Comparison of ENCODE assay signal across 16 cellular contexts in genomic region chr9:126965077-126965476, GRCh38. TPM values are rescaled to one million over a fixed set of nuclear protein-coding genes. Genes with fewer than 3 reads are reported as not detected.
DNase-seq lines count a peak whose midpoint lies in the region; ATAC-seq and TF ChIP-seq lines count a peak whose summit lies in the region.
"Had no signal": no experiment of that assay in that cellular context is flagged by ENCODE, and none has a peak within 500 bp of the region (broad histone marks: within the 10 kb centered on the region; RNA-seq: fewer than 3 reads in every experiment).

No MANE protein-coding gene starts in this region.

- WGBS in transverse colon (ENCODE audit: low coverage in 1 of 2), 2 donors = 76 to 84% methylated on average over 2 to 3 of the region's 3 CpGs

- no peaks in the 10 kb centered on the region for H3K27me3 ChIP-seq in gastrocnemius medialis
- H3K27me3 ChIP-seq in transverse colon = no peaks in the 10 kb centered on the region

- CTCF ChIA-PET in activated naive CD4-positive, alpha-beta T cell treated with anti-CD3 and anti-CD28 coated beads for 36 hours (lab: Charles Lee) = interaction anchor here (0.8 to 3.4 kb wide), 7 partner anchors 21 to 250 kb away, joined by 3 to 25 read pairs (median 3); no protein-coding TSS in a partner anchor
- CTCF ChIA-PET in Calu3 (lab: Charles Lee) = interaction anchor here (1.5 kb wide), 1 partner anchor 234 kb away, joined by 5 read pairs; no protein-coding TSS in a partner anchor

- no peak for TF ChIP-seq CTCF in fibroblast of mammary gland (conservative IDR thresholded peaks at IDR 0.05; ENCODE audit: control insufficient read depth, insufficient read depth, low read depth, low read length)
- TF ChIP-seq CTCF in gastrocnemius medialis (IDR thresholded peaks at IDR 0.05 in 4 of 5, conservative IDR thresholded peaks at IDR 0.05 in 1 of 5) = no peak
- TF ChIP-seq CTCF in transverse colon (IDR thresholded peaks at IDR 0.05) = no peak
- TF ChIP-seq CTCF in Calu3 (IDR thresholded peaks at IDR 0.05; ENCODE audit: unreplicated experiment) = no peak

- H3K27ac Mint-ChIP-seq in activated naive CD4-positive, alpha-beta T cell treated with anti-CD3 and anti-CD28 coated beads for 36 hours = no peak overlapping the region
- no peak overlapping the region for H3K27ac Mint-ChIP-seq in Calu3 (ENCODE audit: unreplicated experiment)
- H3K27ac Mint-ChIP-seq: activated naive CD8-positive, alpha-beta T cell treated with anti-CD3 and anti-CD28 coated beads for 36 hours; activated T-helper 17 cell treated with anti-CD3 and anti-CD28 coated beads, Interleukin-2, amount 50 U/mL, for 72 hours; progenitor cell of endocrine pancreas had no signal

- H3K4me3 ChIP-seq in fibroblast of mammary gland (ENCODE audit: control insufficient read depth, low read depth, low read length) = no peak overlapping the region
- no peak overlapping the region for H3K4me3 ChIP-seq in gastrocnemius medialis
- no peak overlapping the region for H3K4me3 ChIP-seq in transverse colon

- H3K36me3 Mint-ChIP-seq in activated naive CD4-positive, alpha-beta T cell treated with anti-CD3 and anti-CD28 coated beads for 36 hours (ENCODE audit: low read depth) = no peaks in the 10 kb centered on the region
- H3K36me3 Mint-ChIP-seq in Calu3 (ENCODE audit: insufficient read depth, unreplicated experiment) = no peaks in the 10 kb centered on the region

- H3K36me3 ChIP-seq in gastrocnemius medialis (no peaks in the 10 kb centered on the region), transverse colon (no peaks in the 10 kb centered on the region)

- TF ChIP-seq EP300 in transverse colon (IDR thresholded peaks at IDR 0.05; ENCODE audit: low read depth) = no peak

- in situ Hi-C loops in gastrocnemius medialis (cut with MboI; ENCODE audit: low sequenced_read_pairs in 4 of 4) = no loop called here
- in situ Hi-C loops in transverse colon (cut with MboI; ENCODE audit: low pct_ligation_motif_present in 1 of 4, low pct_unique_long_range_greater_than_20kb in 1 of 4, low sequenced_read_pairs in 3 of 4) = loop anchor here in 1 of 4 donors (10.0 kb wide), 1 partner anchor 230 kb away; no protein-coding TSS in a partner anchor

- no peaks in the 10 kb centered on the region for H3K4me1 Mint-ChIP-seq in activated naive CD4-positive, alpha-beta T cell treated with anti-CD3 and anti-CD28 coated beads for 36 hours (ENCODE audit: low read depth)
- no peaks in the 10 kb centered on the region for H3K4me1 Mint-ChIP-seq in Calu3 (ENCODE audit: low read depth, unreplicated experiment)
- H3K4me1 Mint-ChIP-seq: activated naive CD8-positive, alpha-beta T cell treated with anti-CD3 and anti-CD28 coated beads for 36 hours; activated T-helper 17 cell treated with anti-CD3 and anti-CD28 coated beads, Interleukin-2, amount 50 U/mL, for 72 hours had no signal

- no peak for ATAC-seq in gastrocnemius medialis

- no peak for TF ChIP-seq POLR2A in gastrocnemius medialis (IDR thresholded peaks at IDR 0.05)
- no peak for TF ChIP-seq POLR2A in transverse colon (IDR thresholded peaks at IDR 0.05)

- H3K9me3 Mint-ChIP-seq in activated naive CD4-positive, alpha-beta T cell treated with anti-CD3 and anti-CD28 coated beads for 36 hours = no peaks in the 10 kb centered on the region
- H3K9me3 Mint-ChIP-seq in Calu3 (ENCODE audit: low read depth, unreplicated experiment) = no peaks in the 10 kb centered on the region
- H3K9me3 Mint-ChIP-seq: activated naive CD8-positive, alpha-beta T cell treated with anti-CD3 and anti-CD28 coated beads for 36 hours; activated T-helper 17 cell treated with anti-CD3 and anti-CD28 coated beads, Interleukin-2, amount 50 U/mL, for 72 hours; IgD-negative memory B cell had no signal

- H3K4me1 ChIP-seq in gastrocnemius medialis (peaks cover 19 to 41% of the 10 kb centered on the region in 2 donors), transverse colon (no peaks in the 10 kb centered on the region)
- H3K4me1 ChIP-seq: Caco-2 had no signal

- no peak overlapping the region for H3K4me3 Mint-ChIP-seq in activated naive CD4-positive, alpha-beta T cell treated with anti-CD3 and anti-CD28 coated beads for 36 hours
- no peak overlapping the region for H3K4me3 Mint-ChIP-seq in Calu3 (ENCODE audit: low read depth, unreplicated experiment)
- H3K4me3 Mint-ChIP-seq: activated naive CD8-positive, alpha-beta T cell treated with anti-CD3 and anti-CD28 coated beads for 36 hours; activated T-helper 17 cell treated with anti-CD3 and anti-CD28 coated beads, Interleukin-2, amount 50 U/mL, for 72 hours; IgD-negative memory B cell had no signal

- H3K9me3 ChIP-seq in gastrocnemius medialis (no peaks in the 10 kb centered on the region), transverse colon (no peaks in the 10 kb centered on the region)
- H3K9me3 ChIP-seq: Caco-2 had no signal

- DNase-seq in HT-29 (ENCODE audit: low spot score) (peak; percentile 36), fibroblast of mammary gland (ENCODE audit: low read depth) (peak; percentile 20), islet precursor cell (peak; percentile 11), gastrocnemius medialis (no peak), transverse colon (no peak), Calu3 (no peak), NCI-H510A treated with DMSO at 0.1 percent for 48 hours (lab: John Stamatoyannopoulos, UW) (no peak)
- no peak for DNase-seq in activated naive CD4-positive, alpha-beta T cell treated with anti-CD3 and anti-CD28 coated beads for 36 hours

- intact Hi-C loops in gastrocnemius medialis (cut with DNase I; ENCODE audit: low total_unique reads) = loop anchor here (1.0 kb wide), 1 partner anchor 180 kb away; no protein-coding TSS in a partner anchor
- intact Hi-C loops in transverse colon (cut with DNase I; ENCODE audit: low total_unique reads) = loop anchor here (10.0 kb wide), 1 partner anchor 230 kb away; no protein-coding TSS in a partner anchor
- intact Hi-C loops in activated naive CD4-positive, alpha-beta T cell treated with anti-CD3 and anti-CD28 coated beads for 36 hours (cut with micrococcal nuclease) = no loop called here
- intact Hi-C loops in Calu3 (cut with micrococcal nuclease; ENCODE audit: unreplicated experiment) = loop anchor here (10.0 kb wide), 1 partner anchor 100 kb away; no protein-coding TSS in a partner anchor

- H3K27me3 Mint-ChIP-seq in activated naive CD4-positive, alpha-beta T cell treated with anti-CD3 and anti-CD28 coated beads for 36 hours (ENCODE audit: low read depth) = peaks cover 16% of the 10 kb centered on the region
- H3K27me3 Mint-ChIP-seq in Calu3 (ENCODE audit: unreplicated experiment) = no peaks in the 10 kb centered on the region
- H3K27me3 Mint-ChIP-seq: activated T-helper 17 cell treated with anti-CD3 and anti-CD28 coated beads, Interleukin-2, amount 50 U/mL, for 72 hours; IgD-negative memory B cell; progenitor cell of endocrine pancreas had no signal

- no TSS peak for BruUV-seq in Calu3 (replicated peaks; lab: Mats Ljungman, UMichigan)

- peak overlapping the region in 3 of 4 donors; percentile 9 to 29 (median 16) for H3K27ac ChIP-seq in gastrocnemius medialis
- no peak overlapping the region for H3K27ac ChIP-seq in transverse colon
- H3K27ac ChIP-seq: epithelial cell of prostate, RWPE1, WERI-Rb-1 had no signal

RNA-seq across cellular contexts. Expression of gene RALGPS1, which starts 50.5 kb away (rescaled TPM):
- total RNA-seq in HT-29 (2014; rRNA removed; shearing (Covaris generic)) = 9.9 and 12.4 TPM in 2 replicates
- total RNA-seq in gastrocnemius medialis = 10 to 100 TPM in 1 of 4 donors, 1 to 10 TPM in 3; 2.2 to 10.3 (median 5.4) TPM
- total RNA-seq in transverse colon = 100 to 1,000 TPM in 2 of 4 donors, 10 to 100 TPM in 2; 46.0 to 119 (median 87.6) TPM
- total RNA-seq in activated naive CD4-positive, alpha-beta T cell treated with anti-CD3 and anti-CD28 coated beads for 36 hours = 1 to 10 TPM; 2.1 to 2.4 TPM
- 8.3 and 9.4 TPM in 2 replicates for total RNA-seq in Calu3 (2022)

Comparison
In these comparisons a context has a peak if more than half of its experiments do, and no peak if none do; other contexts are left out.
1. DNase-seq: peak in HT-29 (single experiment), fibroblast of mammary gland (single experiment) and islet precursor cell (single experiment); none in gastrocnemius medialis (0 of 2), transverse colon (single experiment), activated naive CD4-positive, alpha-beta T cell treated with anti-CD3 and anti-CD28 coated beads for 36 hours (single experiment), Calu3 (single experiment) and NCI-H510A treated with DMSO at 0.1 percent for 48 hours (single experiment).
2. H3K27ac ChIP-seq: peak in gastrocnemius medialis (3 of 4); none in transverse colon (0 of 4).